1 cellular context compared by ENCODE assay signal in genomic region chr12:124663771-124664366, GRCh38.
TF ChIP-seq lines count a peak whose summit lies in the region.

No MANE protein-coding gene starts in this region.

TF ChIP-seq in IMR-90, 13 proteins besides CTCF, POLR2A, EP300 and RAD21:
- TF ChIP-seq RCOR1 (IDR thresholded peaks at IDR 0.05; ENCODE audit: insufficient replicate concordance, low read length) (no peak), NFE2L2 (IDR thresholded peaks at IDR 0.05; ENCODE audit: low read depth, low read length) (no peak)
